Comparison of ENCODE assay signal across 8 cellular contexts in genomic region chr3:61562042-61562809, GRCh38. TPM values are rescaled to one million over a fixed set of nuclear protein-coding genes. Genes with fewer than 3 reads are reported as not detected.
A peak's percentile ranks its signal among the peaks of the same experiment; 100 is the strongest.
DNase-seq lines count a peak whose midpoint lies in the region; ATAC-seq and TF ChIP-seq lines count a peak whose summit lies in the region.

No MANE protein-coding gene starts in this region.

- no peaks in the 10 kb centered on the region for H4K20me1 ChIP-seq in HCT116 (ENCODE audit: insufficient read depth)

- no peaks in the 10 kb centered on the region for H3K9me2 ChIP-seq in HCT116 (ENCODE audit: insufficient read depth)

- H3K4me1 ChIP-seq in HCT116 (ENCODE audit: control insufficient read depth in 1 of 2, insufficient read depth in 2 of 2, low read length in 2 of 2) = peaks cover 10 to 17% of the 10 kb centered on the region in 2 experiments

- no peak for TF ChIP-seq CTCF in HCT116 (IDR thresholded peaks at IDR 0.05 in 2 of 3, conservative IDR thresholded peaks at IDR 0.05 in 1 of 3; ENCODE audit: borderline replicate concordance in 1 of 3, insufficient read depth in 1 of 3, low read depth in 2 of 3, low read length in 2 of 3)

- peak; percentile 48 for DNase-seq in AG08396 (ENCODE audit: low spot score)
- DNase-seq in HCT116 (ENCODE audit: low read depth, low spot score) = no peak
- DNase-seq in astrocyte of the hippocampus (ENCODE audit: low read depth, low spot score) = peak; percentile 67
- DNase-seq in kidney tubule cell (ENCODE audit: low spot score) = peak; percentile 40
- DNase-seq in NCI-H510A (lab: John Stamatoyannopoulos, UW) = no peak
- DNase-seq in NCI-H2081 (lab: John Stamatoyannopoulos, UW) = no peak
- DNase-seq in HCEC 1CT = no peak

- TF ChIP-seq RAD21 in HCT116 (IDR thresholded peaks at IDR 0.05; ENCODE audit: low read depth) = no peak

- intact Hi-C loops in HCT116 (cut with micrococcal nuclease) = loop anchor here (5.0 to 10.0 kb wide), 6 partner anchors 95 to 623 kb away; no protein-coding TSS in a partner anchor

- TF ChIP-seq POLR2A in HCT116 (IDR thresholded peaks at IDR 0.05; ENCODE audit: borderline replicate concordance, extremely low read depth, insufficient read depth, insufficient read length) = no peak

- CTCF ChIA-PET in HCT116 (lab: Charles Lee) = interaction anchor here (1.3 kb wide), 1 partner anchor 626 kb away, joined by 3 read pairs; no protein-coding TSS in a partner anchor

- H3K27me3 ChIP-seq in HCT116 (ENCODE audit: insufficient read depth, low read length) = no peaks in the 10 kb centered on the region

- BruUV-seq in HCT116 (replicated peaks; lab: Mats Ljungman, UMichigan) = no TSS peak

- H2AFZ ChIP-seq in HCT116 (ENCODE audit: low read depth, low read length, poor library complexity, severe bottlenecking) = no peak overlapping the region

- peaks cover 38% of the 10 kb centered on the region for H3K79me2 ChIP-seq in HCT116 (ENCODE audit: insufficient read depth, low read length)

- POLR2A ChIA-PET in HCT116 (lab: Charles Lee) = interaction anchor here (0.7 kb wide), 1 partner anchor 194 kb away, joined by 3 read pairs; no protein-coding TSS in a partner anchor

- no peaks in the 10 kb centered on the region for H3K36me3 ChIP-seq in HCT116 (ENCODE audit: control insufficient read depth in 1 of 2, insufficient read depth in 2 of 2, low read length in 2 of 2)

- H3K4me2 ChIP-seq in HCT116 (ENCODE audit: low read length) = peak overlapping the region; percentile 91

- H3K27ac ChIP-seq in HCT116 (ENCODE audit: low read depth, low read length) = peak overlapping the region; percentile 95
- H3K27ac ChIP-seq in temporal lobe (ENCODE audit: low read depth, low read length) = peak overlapping the region; percentile 76

- peak overlapping the region; percentile 80 to 83 for H3K4me3 ChIP-seq in HCT116 (replicated peaks in 1 of 2; ENCODE audit: low read depth in 1 of 2, low read length in 2 of 2)

- H3K9ac ChIP-seq in HCT116 (ENCODE audit: low read length) = peak overlapping the region; percentile 88

- ATAC-seq in HCT116 = no peak

- RAD21 ChIA-PET in HCT116 (lab: Charles Lee; ENCODE audit: low non-redundant PET in 1 of 2, low total read pairs in 2 of 2, uncharacterized antibody in 2 of 2, unreplicated experiment in 2 of 2) = no interaction called here

- H3K9me3 ChIP-seq in HCT116 (ENCODE audit: control insufficient read depth in 1 of 2, insufficient read depth in 1 of 2, low read depth in 1 of 2, low read length in 2 of 2) = no peaks in the 10 kb centered on the region

TF ChIP-seq in HCT116, 20 proteins besides CTCF, POLR2A, EP300 and RAD21:
- TF ChIP-seq ELF1 (IDR thresholded peaks at IDR 0.05; ENCODE audit: borderline replicate concordance, low read depth) (no peak), ZFX (IDR thresholded peaks at IDR 0.05) (peak; percentile 32; the same call in 1 of the 2 replicates)
TF ChIP-seq in HCT116: peak in this region for 1.

RNA-seq across cellular contexts. Expression of gene PTPRG, which starts 0.9 kb away (rescaled TPM):
- total RNA-seq in HCT116 (2021; ENCODE audit: unreplicated experiment) (32.1 TPM), temporal lobe (54.8 TPM)
- 8.6 and 9.5 TPM in 2 replicates for polyA plus RNA-seq in HCT116 (2012)

Comparison
In these comparisons a context has a peak if more than half of its experiments do, and no peak if none do; other contexts are left out.
1. DNase-seq: peak in AG08396 (single experiment), astrocyte of the hippocampus (single experiment) and kidney tubule cell (single experiment); none in HCT116 (single experiment), NCI-H510A (single experiment), NCI-H2081 (0 of 2) and HCEC 1CT (single experiment).